In genomic region chr2:29834036-29834540, GRCh38 we compare ENCODE assay signal across 16 cellular contexts.
"Had no signal": no experiment of that assay in that cellular context is flagged by ENCODE, and none has a peak within 500 bp of the region (broad histone marks: within the 10 kb centered on the region; RNA-seq: fewer than 3 reads in every experiment).

No MANE protein-coding gene starts in this region.

- H3K4me1 ChIP-seq: pancreas, right atrium auricular region, stomach, thyroid gland had no signal

- H3K27me3 ChIP-seq: neutrophil, pancreas, right atrium auricular region, stomach, thyroid gland had no signal

- H3K36me3 ChIP-seq: neutrophil, pancreas, right atrium auricular region, stomach, thyroid gland had no signal

- ATAC-seq: effector memory CD8-positive, alpha-beta T cell; left lobe of liver; natural killer cell; pancreas; sciatic nerve; stimulated activated effector memory CD8-positive, alpha-beta T cell treated with anti-CD3 and anti-CD28 coated beads, Interleukin-12 subunit alpha, Interleukin-12 subunit beta, amount 100 ng/mL, for 72 hours had no signal

- H3K4me3 ChIP-seq: lung, pancreas, right atrium auricular region, stomach, thyroid gland had no signal

- H3K9me3 ChIP-seq: neutrophil, pancreas, thyroid gland had no signal

- DNase-seq: cortex of kidney; effector memory CD8-positive, alpha-beta T cell; erythroblast; natural killer cell; pancreas; stimulated activated CD4-positive, alpha-beta T cell treated with anti-CD3 and anti-CD28 coated beads, Interleukin-2, amount 100 ng/mL, for 24 hours; stimulated activated CD4-positive, alpha-beta T cell treated with anti-CD3 and anti-CD28 coated beads, Interleukin-4, amount 100 ng/mL, for 24 hours; stimulated activated naive CD4-positive, alpha-beta T cell treated with Interleukin-2 at 50 U/mL for 16 hours; stomach; thyroid gland had no signal

- H3K27ac ChIP-seq: neutrophil, pancreas, right atrium auricular region, stomach, thyroid gland had no signal
